ENCODE assay signal across 8 cellular contexts in the genomic region with DNA sequence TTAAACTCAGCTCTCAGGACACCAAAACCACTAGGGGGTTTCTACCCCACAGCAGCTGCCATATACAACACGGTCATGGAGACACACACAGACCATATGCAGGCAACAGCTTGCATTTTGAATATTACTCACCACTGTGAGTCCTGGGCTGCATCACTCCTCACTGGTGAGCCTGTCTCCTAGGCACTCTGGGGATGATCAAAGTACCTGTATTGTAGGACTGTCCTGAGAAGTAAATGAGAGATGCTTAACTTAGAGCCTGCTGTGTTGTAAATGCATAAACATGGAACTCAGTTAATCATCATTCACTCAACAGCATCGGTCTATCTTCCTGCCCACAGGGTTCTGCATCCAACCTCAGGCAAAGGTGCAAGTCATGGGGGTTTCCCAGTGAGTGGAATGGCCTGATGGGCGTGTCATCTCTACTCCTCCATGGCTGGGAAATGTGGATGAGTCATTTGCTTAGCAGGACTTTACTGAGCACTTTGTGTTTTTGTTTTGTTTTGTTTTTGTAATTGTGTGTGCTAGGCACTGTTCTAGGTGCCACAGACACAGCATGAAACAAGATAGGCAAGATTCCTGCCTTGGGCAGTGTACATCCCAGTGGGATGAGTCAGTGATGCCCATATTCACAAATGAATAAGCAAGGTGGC.
DNase-seq lines count a peak whose midpoint lies in the region; ATAC-seq and TF ChIP-seq lines count a peak whose summit lies in the region.

No MANE protein-coding gene starts in this region.

- CTCF ChIA-PET in activated CD4-positive, alpha-beta memory T cell treated with anti-CD3 and anti-CD28 coated beads, Interleukin-2, amount 10 ng/mL, durations not matched to agents 7 days and 5 days (lab: Charles Lee): no interaction called here

- H3K27me3 ChIP-seq in neural progenitor cell: no peaks in the 10 kb centered on the region

- H3K4me3 ChIP-seq in neural progenitor cell: no peak overlapping the region

- H3K4me1 ChIP-seq in neural progenitor cell: peaks cover 5% of the 10 kb centered on the region

- H3K9me3 ChIP-seq in neural progenitor cell (ENCODE audit: low read depth): no peaks in the 10 kb centered on the region

- H3K79me2 ChIP-seq in neural progenitor cell (ENCODE audit: low read depth): no peaks in the 10 kb centered on the region

- H3K36me3 ChIP-seq in neural progenitor cell: no peaks in the 10 kb centered on the region

- no peak overlapping the region for H3K27ac Mint-ChIP-seq in activated CD4-positive, alpha-beta memory T cell treated with anti-CD3 and anti-CD28 coated beads, Interleukin-2, amount 10 ng/mL, durations not matched to agents 7 days and 5 days
- no peak overlapping the region for H3K27ac Mint-ChIP-seq in neural progenitor cell

- peaks cover 8% of the 10 kb centered on the region for H3K4me1 Mint-ChIP-seq in activated CD4-positive, alpha-beta memory T cell treated with anti-CD3 and anti-CD28 coated beads, Interleukin-2, amount 10 ng/mL, durations not matched to agents 7 days and 5 days
- H3K4me1 Mint-ChIP-seq in neural progenitor cell: peaks cover 15% of the 10 kb centered on the region

- no peak overlapping the region for H3K27ac ChIP-seq in neural progenitor cell

- no peak overlapping the region for H3K4me2 ChIP-seq in neural progenitor cell

- H3K4me3 Mint-ChIP-seq in activated CD4-positive, alpha-beta memory T cell treated with anti-CD3 and anti-CD28 coated beads, Interleukin-2, amount 10 ng/mL, durations not matched to agents 7 days and 5 days: no peak overlapping the region
- no peak overlapping the region for H3K4me3 Mint-ChIP-seq in neural progenitor cell

- H3F3A ChIP-seq in neural progenitor cell (ENCODE audit: low read depth): no peaks in the 10 kb centered on the region

- no peak for TF ChIP-seq CTCF in neural progenitor cell (IDR thresholded peaks at IDR 0.05)

- H3K9ac ChIP-seq in neural progenitor cell: no peak overlapping the region

- H4K20me1 ChIP-seq in neural progenitor cell (ENCODE audit: low read depth): no peaks in the 10 kb centered on the region

- H2AFZ ChIP-seq in neural progenitor cell (replicated peaks): no peak overlapping the region

- no peaks in the 10 kb centered on the region for H3K9me3 Mint-ChIP-seq in activated CD4-positive, alpha-beta memory T cell treated with anti-CD3 and anti-CD28 coated beads, Interleukin-2, amount 10 ng/mL, durations not matched to agents 7 days and 5 days
- H3K9me3 Mint-ChIP-seq in neural progenitor cell: no peaks in the 10 kb centered on the region

- peak; percentile 76 for ATAC-seq in HG03060 (IDR thresholded peaks at IDR 0.05; ENCODE audit: low read depth, unreplicated experiment)

- H3K36me3 Mint-ChIP-seq in activated CD4-positive, alpha-beta memory T cell treated with anti-CD3 and anti-CD28 coated beads, Interleukin-2, amount 10 ng/mL, durations not matched to agents 7 days and 5 days (ENCODE audit: low read depth): no peaks in the 10 kb centered on the region
- H3K36me3 Mint-ChIP-seq in neural progenitor cell: no peaks in the 10 kb centered on the region

- peaks cover 1% of the 10 kb centered on the region for H3K27me3 Mint-ChIP-seq in activated CD4-positive, alpha-beta memory T cell treated with anti-CD3 and anti-CD28 coated beads, Interleukin-2, amount 10 ng/mL, durations not matched to agents 7 days and 5 days
- peaks cover 4% of the 10 kb centered on the region for H3K27me3 Mint-ChIP-seq in neural progenitor cell (ENCODE audit: insufficient read depth, low read depth)

- peak; percentile 38 for DNase-seq in stimulated activated naive CD4-positive, alpha-beta T cell treated with Interleukin-2 at 50 U/mL for 16 hours (lab: John Stamatoyannopoulos, UW)
- DNase-seq in stimulated activated naive CD4-positive, alpha-beta T cell (lab: John Stamatoyannopoulos, UW): no peak
- DNase-seq in activated CD4-positive, alpha-beta memory T cell treated with anti-CD3 and anti-CD28 coated beads, Interleukin-2, amount 10 ng/mL, durations not matched to agents 7 days and 5 days: peak; percentile 47
- DNase-seq in mucosa of gallbladder (ENCODE audit: low spot score) (peak; percentile 22), DMS79 (lab: John Stamatoyannopoulos, UW) (no peak), 8988T (no peak), neural progenitor cell (ENCODE audit: low spot score) (no peak)

- POLR2A ChIA-PET in activated CD4-positive, alpha-beta memory T cell treated with anti-CD3 and anti-CD28 coated beads, Interleukin-2, amount 10 ng/mL, durations not matched to agents 7 days and 5 days (lab: Charles Lee): no interaction called here

Comparison
In these comparisons a context has a peak if more than half of its experiments do, and no peak if none do; other contexts are left out.
1. DNase-seq: peak in stimulated activated naive CD4-positive, alpha-beta T cell treated with Interleukin-2 at 50 U/mL for 16 hours (single experiment), activated CD4-positive, alpha-beta memory T cell treated with anti-CD3 and anti-CD28 coated beads, Interleukin-2, amount 10 ng/mL, durations not matched to agents 7 days and 5 days (single experiment) and mucosa of gallbladder (single experiment); none in stimulated activated naive CD4-positive, alpha-beta T cell (0 of 6), DMS79 (single experiment), 8988T (single experiment) and neural progenitor cell (single experiment).